ENCODE assay signal across 17 cellular contexts in genomic region chr6:50822078-50822476, GRCh38. TPM values are rescaled to one million over a fixed set of nuclear protein-coding genes. Genes with fewer than 3 reads are reported as not detected.
DNase-seq lines count a peak whose midpoint lies in the region; ATAC-seq and TF ChIP-seq lines count a peak whose summit lies in the region.
"Had no signal": no experiment of that assay in that cellular context is flagged by ENCODE, and none has a peak within 500 bp of the region (broad histone marks: within the 10 kb centered on the region; RNA-seq: fewer than 3 reads in every experiment).

No MANE protein-coding gene starts in this region.

- no peaks in the 10 kb centered on the region for H3K9me3 Mint-ChIP-seq in osteocyte (ENCODE audit: unreplicated experiment)
- H3K9me3 Mint-ChIP-seq: activated naive CD4-positive, alpha-beta T cell treated with anti-CD3 and anti-CD28 coated beads, Interleukin-2, amount 50 U/mL, for 24 hours; stimulated activated effector memory CD8-positive, alpha-beta T cell treated with anti-CD3 and anti-CD28 coated beads, Interleukin-12 subunit alpha, Interleukin-12 subunit beta, amount 100 ng/mL, for 72 hours had no signal

- peaks cover 10% of the 10 kb centered on the region for H3K27me3 ChIP-seq in right cardiac atrium (ENCODE audit: control insufficient read depth, insufficient read depth)

- DNase-seq in NCI-H1417 treated with DMSO at 0.1 percent for 48 hours (lab: John Stamatoyannopoulos, UW) (peak; percentile 67), SHP77 treated with DMSO at 0.1 percent for 48 hours (lab: John Stamatoyannopoulos, UW) (peak; percentile 1), fibroblast of gingiva (ENCODE audit: low read depth) (peak; percentile 72), osteocyte (ENCODE audit: extremely low spot score, unreplicated experiment) (no peak), Kasumi-1 (lab: John Stamatoyannopoulos, UW) (no peak), right cardiac atrium (no peak)
- no peak for DNase-seq in stimulated activated naive CD8-positive, alpha-beta T cell treated with anti-CD3 and anti-CD28 coated beads, Interleukin-15, Interleukin-2, amounts not matched to agents 100 U/mL and 50 U/mL, for 24 hours
- DNase-seq: activated CD4-positive, CD25-positive, alpha-beta regulatory T cell treated with anti-CD3 and anti-CD28 coated beads, Interleukin-2, amount 50 U/mL, for 72 hours; activated CD8-positive, alpha-beta memory T cell treated with anti-CD3 and anti-CD28 coated beads, Interleukin-2, amount 50 U/mL, for 48 hours; natural killer cell; sigmoid colon; upper lobe of right lung had no signal

- H3K27me3 Mint-ChIP-seq in osteocyte (ENCODE audit: unreplicated experiment) = no peaks in the 10 kb centered on the region

- H3K36me3 Mint-ChIP-seq in osteocyte (ENCODE audit: unreplicated experiment) = peaks cover 14% of the 10 kb centered on the region
- H3K36me3 Mint-ChIP-seq: activated naive CD4-positive, alpha-beta T cell treated with anti-CD3 and anti-CD28 coated beads, Interleukin-2, amount 50 U/mL, for 24 hours; stimulated activated effector memory CD8-positive, alpha-beta T cell treated with anti-CD3 and anti-CD28 coated beads, Interleukin-12 subunit alpha, Interleukin-12 subunit beta, amount 100 ng/mL, for 72 hours had no signal

- H3K4me3 Mint-ChIP-seq in osteocyte (ENCODE audit: unreplicated experiment) = peak overlapping the region; percentile 85
- H3K4me3 Mint-ChIP-seq: activated naive CD4-positive, alpha-beta T cell treated with anti-CD3 and anti-CD28 coated beads, Interleukin-2, amount 50 U/mL, for 24 hours; natural killer cell; stimulated activated effector memory CD8-positive, alpha-beta T cell treated with anti-CD3 and anti-CD28 coated beads, Interleukin-12 subunit alpha, Interleukin-12 subunit beta, amount 100 ng/mL, for 72 hours had no signal

- H3K27ac Mint-ChIP-seq in osteocyte (ENCODE audit: unreplicated experiment) = peak overlapping the region; percentile 99
- H3K27ac Mint-ChIP-seq: activated naive CD4-positive, alpha-beta T cell treated with anti-CD3 and anti-CD28 coated beads, Interleukin-2, amount 50 U/mL, for 24 hours; CD14-positive monocyte; natural killer cell; stimulated activated effector memory CD8-positive, alpha-beta T cell treated with anti-CD3 and anti-CD28 coated beads, Interleukin-12 subunit alpha, Interleukin-12 subunit beta, amount 100 ng/mL, for 72 hours had no signal

- intact Hi-C loops in right cardiac atrium (cut with DNase I) = loop anchor here in 1 of 4 donors (10.0 kb wide), 1 partner anchor 1193 kb away; no protein-coding TSS in a partner anchor

- no peak overlapping the region for H3K27ac ChIP-seq in right cardiac atrium (ENCODE audit: low read length)
- H3K27ac ChIP-seq: cardiac muscle cell, sigmoid colon, upper lobe of right lung had no signal

- TF ChIP-seq CTCF in osteocyte (IDR thresholded peaks at IDR 0.05) = no peak

- 1% methylated on average over 6 of the region's 6 CpGs for WGBS in right cardiac atrium

- H3K4me3 ChIP-seq in right cardiac atrium (ENCODE audit: low read length) = no peak overlapping the region
- H3K4me3 ChIP-seq: cardiac muscle cell, sigmoid colon, upper lobe of right lung had no signal

- H3K4me1 Mint-ChIP-seq in osteocyte (ENCODE audit: unreplicated experiment) = peaks cover 49% of the 10 kb centered on the region

- no peaks in the 10 kb centered on the region for H3K9me3 ChIP-seq in right cardiac atrium (ENCODE audit: control insufficient read depth, low read length)
- H3K9me3 ChIP-seq: sigmoid colon, upper lobe of right lung had no signal

- ATAC-seq in right cardiac atrium = no peak
- no peak for ATAC-seq in stimulated activated naive CD8-positive, alpha-beta T cell treated with anti-CD3 and anti-CD28 coated beads, Interleukin-15, Interleukin-2, amounts not matched to agents 100 U/mL and 50 U/mL, for 24 hours
- ATAC-seq: natural killer cell; stimulated activated effector memory CD8-positive, alpha-beta T cell treated with anti-CD3 and anti-CD28 coated beads, Interleukin-12 subunit alpha, Interleukin-12 subunit beta, amount 100 ng/mL, for 72 hours; upper lobe of right lung had no signal

- no peaks in the 10 kb centered on the region for H3K4me1 ChIP-seq in right cardiac atrium (ENCODE audit: control insufficient read depth, insufficient read depth, low read length)

RNA-seq across cellular contexts. Expression of gene TFAP2B, which starts 3.4 kb away (rescaled TPM):
- total RNA-seq in osteocyte (26.4 and 27.5 TPM in 2 replicates), right cardiac atrium (not detected)
- polyA plus RNA-seq in right cardiac atrium = not detected
- total RNA-seq: cardiac muscle cell, natural killer cell, OCI-LY7, upper lobe of right lung had no signal
- polyA plus RNA-seq: cardiac muscle cell, CD14-positive monocyte had no signal

Comparison
In these comparisons a context has a peak if more than half of its experiments do, and no peak if none do; other contexts are left out.
1. DNase-seq: peak in NCI-H1417 treated with DMSO at 0.1 percent for 48 hours (single experiment), SHP77 treated with DMSO at 0.1 percent for 48 hours (single experiment) and fibroblast of gingiva (single experiment); none in osteocyte (single experiment), Kasumi-1 (0 of 2), right cardiac atrium (0 of 3) and stimulated activated naive CD8-positive, alpha-beta T cell treated with anti-CD3 and anti-CD28 coated beads, Interleukin-15, Interleukin-2, amounts not matched to agents 100 U/mL and 50 U/mL, for 24 hours (single experiment).
2. RNA of gene TFAP2B, which starts 3.4 kb away (total RNA-seq): 26.4 to 27.5 TPM in osteocyte; not detected in right cardiac atrium; every median in the first group is over 10 times any median in the second.